Comparison of ENCODE assay signal across 22 cellular contexts in the genomic region with DNA sequence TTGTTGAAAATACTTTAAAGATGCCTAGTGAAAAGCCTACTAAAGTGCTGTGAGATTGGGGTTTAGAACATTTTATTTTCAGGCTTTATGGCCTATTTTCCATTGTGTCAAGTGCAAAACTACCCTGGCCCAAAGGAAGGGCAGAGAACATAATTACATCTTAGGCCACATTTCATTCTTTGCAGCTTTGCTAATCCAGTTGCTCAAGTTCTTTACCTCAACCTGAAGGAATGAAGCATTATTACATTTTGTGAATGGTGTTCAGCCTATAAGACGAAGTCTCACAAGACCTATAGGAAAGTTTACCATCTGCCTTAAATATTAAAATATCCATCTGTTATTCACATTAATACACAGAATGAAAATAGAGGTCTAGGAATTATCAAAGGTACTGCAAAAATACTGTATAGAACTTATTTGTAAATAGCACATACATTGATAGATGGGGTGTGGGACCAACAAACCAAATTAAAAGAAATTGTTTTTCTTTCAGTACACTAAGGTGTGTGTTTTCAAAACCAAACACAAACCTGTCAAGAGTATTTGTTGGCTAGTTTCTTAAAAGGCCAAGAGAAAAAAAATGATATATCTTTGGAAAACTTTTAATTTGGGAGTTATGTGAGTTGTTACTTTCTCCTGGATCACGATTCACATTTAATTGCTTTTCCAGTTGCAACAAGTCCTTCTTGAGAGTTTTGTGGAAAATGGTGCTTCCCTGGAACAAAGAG. TPM values are rescaled to one million over a fixed set of nuclear protein-coding genes. Genes with fewer than 3 reads are reported as not detected.
DNase-seq lines count a peak whose midpoint lies in the region; ATAC-seq, FAIRE-seq and TF ChIP-seq lines count a peak whose summit lies in the region.
"Had no signal": no experiment of that assay in that cellular context is flagged by ENCODE, and none has a peak within 500 bp of the region (broad histone marks: within the 10 kb centered on the region; RNA-seq: fewer than 3 reads in every experiment).

No MANE protein-coding gene starts in this region.

- H2AFZ ChIP-seq in astrocyte (ENCODE audit: low read depth, low read length), result no peak overlapping the region

- peak overlapping the region; percentile 25 for H3K27ac Mint-ChIP-seq in activated CD4-positive, alpha-beta T cell treated with anti-CD3 and anti-CD28 coated beads for 36 hours
- no peak overlapping the region for H3K27ac Mint-ChIP-seq in activated CD4-positive, alpha-beta T cell treated with anti-CD3 and anti-CD28 coated beads, Interleukin-2, amount 10 ng/mL, durations not matched to agents 7 days and 5 days
- H3K27ac Mint-ChIP-seq in astrocyte (ENCODE audit: unreplicated experiment), result peak overlapping the region; percentile 66
- peak overlapping the region; percentile 68 for H3K27ac Mint-ChIP-seq in nephron progenitor cell

- H3K36me3 Mint-ChIP-seq in activated CD4-positive, alpha-beta T cell treated with anti-CD3 and anti-CD28 coated beads for 36 hours (ENCODE audit: low read depth), result peaks cover 71% of the 10 kb centered on the region
- H3K36me3 Mint-ChIP-seq in activated CD4-positive, alpha-beta T cell treated with anti-CD3 and anti-CD28 coated beads, Interleukin-2, amount 10 ng/mL, durations not matched to agents 7 days and 5 days (ENCODE audit: low read depth), result peaks cover 73% of the 10 kb centered on the region
- peaks cover 8% of the 10 kb centered on the region for H3K36me3 Mint-ChIP-seq in astrocyte (ENCODE audit: low read depth, unreplicated experiment)
- peaks cover 64% of the 10 kb centered on the region for H3K36me3 Mint-ChIP-seq in nephron progenitor cell (ENCODE audit: low read depth)

- TF ChIP-seq CTCF in HL-60 (IDR thresholded peaks at IDR 0.05; ENCODE audit: insufficient read depth, low read length) (no peak), astrocyte (IDR thresholded peaks at IDR 0.05; ENCODE audit: insufficient read depth, low read depth, low read length) (no peak), nephron progenitor cell (IDR thresholded peaks at IDR 0.05) (no peak)

- POLR2A ChIA-PET in activated CD4-positive, alpha-beta T cell treated with anti-CD3 and anti-CD28 coated beads for 36 hours (lab: Charles Lee), result interaction anchor here (0.6 kb wide), 1 partner anchor 870 kb away, joined by 3 read pairs; no protein-coding TSS in a partner anchor
- POLR2A ChIA-PET in activated CD4-positive, alpha-beta T cell treated with anti-CD3 and anti-CD28 coated beads, Interleukin-2, amount 10 ng/mL, durations not matched to agents 7 days and 5 days (lab: Charles Lee), result no interaction called here

- peaks cover 10% of the 10 kb centered on the region for H3K4me1 ChIP-seq in astrocyte (ENCODE audit: insufficient read depth, low read length)
- H3K4me1 ChIP-seq: ascending aorta, colonic mucosa, transverse colon had no signal

- peaks cover 22% of the 10 kb centered on the region for H3K4me1 Mint-ChIP-seq in activated CD4-positive, alpha-beta T cell treated with anti-CD3 and anti-CD28 coated beads for 36 hours
- peaks cover 19% of the 10 kb centered on the region for H3K4me1 Mint-ChIP-seq in activated CD4-positive, alpha-beta T cell treated with anti-CD3 and anti-CD28 coated beads, Interleukin-2, amount 10 ng/mL, durations not matched to agents 7 days and 5 days
- H3K4me1 Mint-ChIP-seq in astrocyte (ENCODE audit: low read depth, unreplicated experiment) (peaks cover 40% of the 10 kb centered on the region), nephron progenitor cell (no peaks in the 10 kb centered on the region)

- H3K9me3 Mint-ChIP-seq in activated CD4-positive, alpha-beta T cell treated with anti-CD3 and anti-CD28 coated beads for 36 hours (ENCODE audit: low read depth), result no peaks in the 10 kb centered on the region
- no peaks in the 10 kb centered on the region for H3K9me3 Mint-ChIP-seq in activated CD4-positive, alpha-beta T cell treated with anti-CD3 and anti-CD28 coated beads, Interleukin-2, amount 10 ng/mL, durations not matched to agents 7 days and 5 days
- H3K9me3 Mint-ChIP-seq in astrocyte (ENCODE audit: unreplicated experiment) (no peaks in the 10 kb centered on the region), nephron progenitor cell (no peaks in the 10 kb centered on the region)
- H3K9me3 Mint-ChIP-seq: stimulated activated naive B cell treated with anti-CD40 and anti-IgM and Interleukin-4, amounts not matched to agents 10 μg/mL and 1 μg/mL and 100 μg/mL, for 72 hours had no signal

- ATAC-seq in activated CD4-positive, alpha-beta T cell treated with anti-CD3 and anti-CD28 coated beads for 36 hours, result no peak
- ATAC-seq: stimulated activated naive B cell treated with anti-CD40 and anti-IgM and Interleukin-4, amounts not matched to agents 10 μg/mL and 1 μg/mL and 100 μg/mL, for 72 hours had no signal

- H3K27me3 ChIP-seq in HL-60 (ENCODE audit: insufficient read depth, poor library complexity, severe bottlenecking) (no peaks in the 10 kb centered on the region), astrocyte (ENCODE audit: insufficient read depth, low read length) (no peaks in the 10 kb centered on the region)
- H3K27me3 ChIP-seq: ascending aorta, colonic mucosa, transverse colon had no signal

- H3K36me3 ChIP-seq in astrocyte (ENCODE audit: insufficient read depth, low read length), result peaks cover 65% of the 10 kb centered on the region

- no peak overlapping the region for H3K9ac ChIP-seq in astrocyte (ENCODE audit: low read length)

- H3K4me3 ChIP-seq in HL-60 (replicated peaks; ENCODE audit: insufficient read depth, low read length) (no peak overlapping the region), astrocyte (ENCODE audit: insufficient read depth, low read depth, low read length) (no peak overlapping the region)
- H3K4me3 ChIP-seq: ascending aorta, colonic mucosa, left ventricle myocardium inferior, psoas muscle, transverse colon had no signal

- no peak for DNase-seq in activated CD4-positive, alpha-beta T cell treated with anti-CD3 and anti-CD28 coated beads for 36 hours
- no peak for DNase-seq in activated CD4-positive, alpha-beta T cell treated with anti-CD3 and anti-CD28 coated beads, Interleukin-2, amount 10 ng/mL, durations not matched to agents 7 days and 5 days
- DNase-seq in HL-60 (ENCODE audit: low read depth in 1 of 2, low spot score in 1 of 2), result no peak
- DNase-seq in astrocyte (ENCODE audit: low read depth), result no peak
- DNase-seq in nephron progenitor cell, result no peak
- no peak for DNase-seq in NCI-H1048 (lab: John Stamatoyannopoulos, UW)
- no peak for DNase-seq in GOT3 (lab: John Stamatoyannopoulos, UW)
- DNase-seq in NCI-H2107 treated with DMSO at 0.1 percent for 48 hours (lab: John Stamatoyannopoulos, UW; ENCODE audit: unreplicated experiment), result no peak
- DNase-seq: 8988T; activated gamma-delta T cell; colonic mucosa; DMS79; left ventricle myocardium inferior; NCI-H1417 treated with DMSO at 0.1 percent for 48 hours; psoas muscle; stimulated activated naive B cell treated with anti-CD40 and anti-IgM and Interleukin-4, amounts not matched to agents 10 μg/mL and 1 μg/mL and 100 μg/mL, for 72 hours; transverse colon had no signal

- H3K4me2 ChIP-seq in astrocyte (ENCODE audit: low read length), result no peak overlapping the region

- H4K20me1 ChIP-seq in astrocyte (ENCODE audit: insufficient read depth, low read length), result peaks cover 29% of the 10 kb centered on the region

- H3K4me3 Mint-ChIP-seq in activated CD4-positive, alpha-beta T cell treated with anti-CD3 and anti-CD28 coated beads for 36 hours, result no peak overlapping the region
- no peak overlapping the region for H3K4me3 Mint-ChIP-seq in activated CD4-positive, alpha-beta T cell treated with anti-CD3 and anti-CD28 coated beads, Interleukin-2, amount 10 ng/mL, durations not matched to agents 7 days and 5 days
- H3K4me3 Mint-ChIP-seq in astrocyte (ENCODE audit: unreplicated experiment) (peak overlapping the region; percentile 18), nephron progenitor cell (no peak overlapping the region)
- H3K4me3 Mint-ChIP-seq: stimulated activated naive B cell treated with anti-CD40 and anti-IgM and Interleukin-4, amounts not matched to agents 10 μg/mL and 1 μg/mL and 100 μg/mL, for 72 hours had no signal

- H3K27ac ChIP-seq in HL-60 (replicated peaks), result peak overlapping the region; percentile 18; the same call in 1 of the 2 replicates
- H3K27ac ChIP-seq in astrocyte (ENCODE audit: low read depth, low read length), result no peak overlapping the region
- H3K27ac ChIP-seq: C4-2B, colonic mucosa, left ventricle myocardium inferior, psoas muscle, transverse colon had no signal

- H3K9me3 ChIP-seq in astrocyte (ENCODE audit: insufficient read depth, low read depth, low read length), result no peaks in the 10 kb centered on the region
- H3K9me3 ChIP-seq: ascending aorta, colonic mucosa, left ventricle myocardium inferior, psoas muscle, transverse colon had no signal

- H3K79me2 ChIP-seq in astrocyte (ENCODE audit: insufficient read depth, low read length), result peaks cover 25% of the 10 kb centered on the region

- intact Hi-C loops in activated CD4-positive, alpha-beta T cell treated with anti-CD3 and anti-CD28 coated beads for 36 hours (cut with DNase I, micrococcal nuclease), result loop anchor here in 1 of 2 experiments (5.0 kb wide), 1 partner anchor 37 kb away; no protein-coding TSS in a partner anchor

- CTCF ChIA-PET in activated CD4-positive, alpha-beta T cell treated with anti-CD3 and anti-CD28 coated beads for 36 hours (lab: Charles Lee), result interaction anchor here (2.0 to 2.8 kb wide), 2 partner anchors 9 to 19 kb away, joined by 7 to 8 read pairs; no protein-coding TSS in a partner anchor
- CTCF ChIA-PET in activated CD4-positive, alpha-beta T cell treated with anti-CD3 and anti-CD28 coated beads, Interleukin-2, amount 10 ng/mL, durations not matched to agents 7 days and 5 days (lab: Charles Lee), result interaction anchor here (2.0 kb wide), 1 partner anchor 8 kb away, joined by 6 read pairs; no protein-coding TSS in a partner anchor

- no peak for FAIRE-seq in astrocyte (lab: Jason Lieb, UNC)
- FAIRE-seq: frontal cortex, GM18507, GM19239 had no signal

- no peaks in the 10 kb centered on the region for H3K27me3 Mint-ChIP-seq in activated CD4-positive, alpha-beta T cell treated with anti-CD3 and anti-CD28 coated beads for 36 hours
- H3K27me3 Mint-ChIP-seq in activated CD4-positive, alpha-beta T cell treated with anti-CD3 and anti-CD28 coated beads, Interleukin-2, amount 10 ng/mL, durations not matched to agents 7 days and 5 days, result no peaks in the 10 kb centered on the region
- H3K27me3 Mint-ChIP-seq in astrocyte (ENCODE audit: low read depth, unreplicated experiment) (no peaks in the 10 kb centered on the region), nephron progenitor cell (ENCODE audit: low read depth, poor library complexity) (no peaks in the 10 kb centered on the region)
- H3K27me3 Mint-ChIP-seq: stimulated activated naive B cell treated with anti-CD40 and anti-IgM and Interleukin-4, amounts not matched to agents 10 μg/mL and 1 μg/mL and 100 μg/mL, for 72 hours had no signal

RNA-seq across cellular contexts. Expression of a gene that starts 12.0 kb away (rescaled TPM):
- total RNA-seq in activated CD4-positive, alpha-beta T cell treated with anti-CD3 and anti-CD28 coated beads for 36 hours, result 100 to 1,000 TPM; 115 to 148 TPM
- total RNA-seq in activated CD4-positive, alpha-beta T cell treated with anti-CD3 and anti-CD28 coated beads, Interleukin-2, amount 10 ng/mL, durations not matched to agents 7 days and 5 days, result 100 to 1,000 TPM; 111 to 129 TPM
- 167 and 170 TPM in 2 replicates for total RNA-seq in astrocyte

RNA-seq across cellular contexts. Expression of a gene that starts 22.5 kb away (rescaled TPM):
- 10 to 100 TPM; 59.6 to 74.3 TPM for total RNA-seq in activated CD4-positive, alpha-beta T cell treated with anti-CD3 and anti-CD28 coated beads for 36 hours
- 10 to 100 TPM; 46.6 to 48.0 TPM for total RNA-seq in activated CD4-positive, alpha-beta T cell treated with anti-CD3 and anti-CD28 coated beads, Interleukin-2, amount 10 ng/mL, durations not matched to agents 7 days and 5 days
- total RNA-seq in astrocyte, result 32.7 and 36.6 TPM in 2 replicates
